Comparison of ENCODE assay signal across 16 cellular contexts in the genomic region with DNA sequence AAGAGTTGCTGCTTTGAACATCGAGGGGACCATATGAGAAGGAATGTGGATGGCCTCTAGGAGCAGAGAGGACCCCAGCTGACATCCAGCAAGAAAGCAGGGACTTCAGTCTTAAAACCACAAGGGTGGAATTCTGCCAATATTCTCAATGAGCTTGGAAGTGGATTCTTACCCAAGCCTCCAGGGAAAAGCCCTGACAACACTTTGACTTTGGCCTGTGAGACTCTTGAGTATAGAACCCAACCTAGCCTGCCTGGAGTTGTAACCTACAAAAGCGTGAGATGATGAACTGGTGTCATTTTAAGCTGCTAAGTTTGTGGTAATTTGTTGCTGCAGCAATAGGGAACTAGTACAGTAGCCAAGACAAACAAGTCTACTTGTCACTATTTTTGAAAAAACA.
DNase-seq lines count a peak whose midpoint lies in the region; ATAC-seq and TF ChIP-seq lines count a peak whose summit lies in the region.
"Had no signal": no experiment of that assay in that cellular context is flagged by ENCODE, and none has a peak within 500 bp of the region (broad histone marks: within the 10 kb centered on the region; RNA-seq: fewer than 3 reads in every experiment).

No MANE protein-coding gene starts in this region.

- no peak for TF ChIP-seq EP300 in ovary (IDR thresholded peaks at IDR 0.05)

- in situ Hi-C loops in astrocyte of the spinal cord (cut with HindIII; ENCODE audit: low sequenced_read_pairs): no loop called here

- H3K36me3 Mint-ChIP-seq in stimulated activated naive B cell treated with anti-CD40 and anti-IgM and Interleukin-4, amounts not matched to agents 10 μg/mL and 1 μg/mL and 100 μg/mL, for 72 hours: peaks cover 0 to 5% of the 10 kb centered on the region in 2 donors

- peaks cover 12 to 32% (median 25%) of the 10 kb centered on the region in 10 experiments for H3K4me1 ChIP-seq in BLaER1 treated with 17β-estradiol and CSF1 and Interleukin-3, amounts not matched to agents 10 nM and 100 nM
- H3K4me1 ChIP-seq in ovary (ENCODE audit: insufficient read depth): no peaks in the 10 kb centered on the region
- H3K4me1 ChIP-seq: adrenal gland had no signal

- TF ChIP-seq POLR2A in ovary (IDR thresholded peaks at IDR 0.05): no peak

- no peak for ATAC-seq in stimulated activated naive B cell treated with anti-CD40 and anti-IgM and Interleukin-4, amounts not matched to agents 10 μg/mL and 1 μg/mL and 100 μg/mL, for 72 hours (replicated peaks)
- ATAC-seq: activated CD8-positive, alpha-beta T cell treated with anti-CD3 and anti-CD28 coated beads for 36 hours; PC-3 had no signal

- H3K9me3 Mint-ChIP-seq in stimulated activated naive B cell treated with anti-CD40 and anti-IgM and Interleukin-4, amounts not matched to agents 10 μg/mL and 1 μg/mL and 100 μg/mL, for 72 hours: no peaks in the 10 kb centered on the region

- H3K9me3 ChIP-seq in BLaER1 treated with 17β-estradiol and CSF1 and Interleukin-3, amounts not matched to agents 10 nM and 100 nM (replicated peaks in 1 of 11): peaks cover 0 to 32% (median 24%) of the 10 kb centered on the region in 11 experiments; a peak in 19 of 22 replicates
- H3K9me3 ChIP-seq in ovary: no peaks in the 10 kb centered on the region
- H3K9me3 ChIP-seq: adrenal gland had no signal

- H3K27me3 ChIP-seq in BLaER1 treated with 17β-estradiol and CSF1 and Interleukin-3, amounts not matched to agents 10 nM and 100 nM: no peaks in the 10 kb centered on the region
- H3K27me3 ChIP-seq in ovary: no peaks in the 10 kb centered on the region
- H3K27me3 ChIP-seq: adrenal gland had no signal

- DNase-seq in MV-4-11 (lab: John Stamatoyannopoulos, UW) (peak; percentile 23), astrocyte of the spinal cord (ENCODE audit: low read depth, low spot score) (peak; percentile 65), left kidney (ENCODE audit: low read depth, low spot score) (peak; percentile 20), substantia nigra (lab: John Stamatoyannopoulos, UW) (no peak), ovary (no peak), OCI-M1 (lab: John Stamatoyannopoulos, UW) (no peak)
- DNase-seq in stimulated activated naive B cell treated with anti-CD40 and anti-IgM and Interleukin-4, amounts not matched to agents 10 μg/mL and 1 μg/mL and 100 μg/mL, for 72 hours: no peak
- DNase-seq: activated CD8-positive, alpha-beta T cell treated with anti-CD3 and anti-CD28 coated beads for 36 hours; adrenal gland; COR-L47; cortex of kidney; hypothalamus; PC-3 had no signal

- no peaks in the 10 kb centered on the region for H4K20me1 ChIP-seq in BLaER1 treated with 17β-estradiol and CSF1 and Interleukin-3, amounts not matched to agents 10 nM and 100 nM

- no peak overlapping the region for H3K9ac ChIP-seq in BLaER1 treated with 17β-estradiol and CSF1 and Interleukin-3, amounts not matched to agents 10 nM and 100 nM

- H3K4me1 Mint-ChIP-seq in stimulated activated naive B cell treated with anti-CD40 and anti-IgM and Interleukin-4, amounts not matched to agents 10 μg/mL and 1 μg/mL and 100 μg/mL, for 72 hours: peaks cover 2 to 9% of the 10 kb centered on the region in 2 donors

- H3K27ac Mint-ChIP-seq in stimulated activated naive B cell treated with anti-CD40 and anti-IgM and Interleukin-4, amounts not matched to agents 10 μg/mL and 1 μg/mL and 100 μg/mL, for 72 hours: no peak overlapping the region
- H3K27ac Mint-ChIP-seq: activated CD8-positive, alpha-beta T cell treated with anti-CD3 and anti-CD28 coated beads for 36 hours; activated T-helper 1 cell treated with anti-CD3 and anti-CD28 coated beads, Interleukin-12 subunit alpha, Interleukin-12 subunit beta, Interleukin-2, Interleukin-4 antibody, amounts not matched to agents 30 ng/mL and 10 ng/mL and 1 ng/mL, durations not matched to agents 14 hours and 24 hours and 36 hours had no signal

- H3K4me3 ChIP-seq in BLaER1 treated with 17β-estradiol and CSF1 and Interleukin-3, amounts not matched to agents 10 nM and 100 nM: no peak overlapping the region
- H3K4me3 ChIP-seq in astrocyte of the spinal cord (ENCODE audit: low read depth, low read length) (no peak overlapping the region), ovary (no peak overlapping the region)
- H3K4me3 ChIP-seq: adrenal gland had no signal

- peaks cover 0 to 9% (median 0%) of the 10 kb centered on the region in 11 experiments; a peak in 2 of 22 replicates for H3K36me3 ChIP-seq in BLaER1 treated with 17β-estradiol and CSF1 and Interleukin-3, amounts not matched to agents 10 nM and 100 nM
- H3K36me3 ChIP-seq in ovary: no peaks in the 10 kb centered on the region
- H3K36me3 ChIP-seq: adrenal gland had no signal

- peak overlapping the region in 8 of 11 experiments; percentile 3 to 35 (median 20); a peak in 11 of 22 replicates for H3K4me2 ChIP-seq in BLaER1 treated with 17β-estradiol and CSF1 and Interleukin-3, amounts not matched to agents 10 nM and 100 nM

- no peak overlapping the region for H3K27ac ChIP-seq in BLaER1 treated with 17β-estradiol and CSF1 and Interleukin-3, amounts not matched to agents 10 nM and 100 nM
- H3K27ac ChIP-seq in substantia nigra (ENCODE audit: low read depth, low read length, poor library complexity, severe bottlenecking) (no peak overlapping the region), ovary (no peak overlapping the region)
- H3K27ac ChIP-seq: adrenal gland, epithelial cell of prostate had no signal

- H3K27me3 Mint-ChIP-seq in stimulated activated naive B cell treated with anti-CD40 and anti-IgM and Interleukin-4, amounts not matched to agents 10 μg/mL and 1 μg/mL and 100 μg/mL, for 72 hours: no peaks in the 10 kb centered on the region
- H3K27me3 Mint-ChIP-seq: activated CD8-positive, alpha-beta T cell treated with anti-CD3 and anti-CD28 coated beads for 36 hours had no signal

- H3K4me3 Mint-ChIP-seq in stimulated activated naive B cell treated with anti-CD40 and anti-IgM and Interleukin-4, amounts not matched to agents 10 μg/mL and 1 μg/mL and 100 μg/mL, for 72 hours: no peak overlapping the region
- H3K4me3 Mint-ChIP-seq: activated CD8-positive, alpha-beta T cell treated with anti-CD3 and anti-CD28 coated beads for 36 hours; activated T-helper 1 cell treated with anti-CD3 and anti-CD28 coated beads, Interleukin-12 subunit alpha, Interleukin-12 subunit beta, Interleukin-2, Interleukin-4 antibody, amounts not matched to agents 30 ng/mL and 10 ng/mL and 1 ng/mL, durations not matched to agents 14 hours and 24 hours and 36 hours had no signal

- intact Hi-C loops in ovary (cut with DNase I): no loop called here

- TF ChIP-seq CTCF in astrocyte of the spinal cord (IDR thresholded peaks at IDR 0.05; ENCODE audit: low read depth, low read length): no peak
- no peak for TF ChIP-seq CTCF in ovary (IDR thresholded peaks at IDR 0.05)

- 57 to 79% (median 62%) methylated on average over 2 of the region's 2 CpGs for WGBS in ovary, 3 donors

Comparison
In these comparisons a context has a peak if more than half of its experiments do, and no peak if none do; other contexts are left out.
1. DNase-seq: peak in MV-4-11 (single experiment), astrocyte of the spinal cord (single experiment) and left kidney (single experiment); none in stimulated activated naive B cell treated with anti-CD40 and anti-IgM and Interleukin-4, amounts not matched to agents 10 μg/mL and 1 μg/mL and 100 μg/mL, for 72 hours (single experiment), substantia nigra (0 of 49), ovary (0 of 5) and OCI-M1 (single experiment).